In genomic region chr15:60801336-60801735, GRCh38 we compare ENCODE assay signal across 24 cellular contexts.
"Had no signal": no experiment of that assay in that cellular context is flagged by ENCODE, and none has a peak within 500 bp of the region (broad histone marks: within the 10 kb centered on the region; RNA-seq: fewer than 3 reads in every experiment).

No MANE protein-coding gene starts in this region.

- H3K4me3 ChIP-seq: adrenal gland, PC-9 had no signal

- H3K27ac Mint-ChIP-seq: activated B cell treated with CpG ODN at 0.5 μM for 24 hours had no signal

- ATAC-seq: activated CD8-positive, alpha-beta memory T cell treated with anti-CD3 and anti-CD28 coated beads, Interleukin-2, amount 10 ng/mL, durations not matched to agents 7 days and 5 days had no signal

- H3K36me3 ChIP-seq: adrenal gland had no signal

- H2AFZ ChIP-seq: PC-9 had no signal

- H3K36me3 Mint-ChIP-seq: activated naive CD8-positive, alpha-beta T cell treated with anti-CD3 and anti-CD28 coated beads for 36 hours had no signal

- H3K4me2 ChIP-seq: KMS-11, PC-9 had no signal

- H3K4me1 Mint-ChIP-seq: activated B cell treated with CpG ODN at 0.5 μM for 24 hours had no signal

- H3K9me3 ChIP-seq: adrenal gland had no signal

- H3K27me3 ChIP-seq: adrenal gland had no signal

- H3K4me3 Mint-ChIP-seq: activated B cell treated with CpG ODN at 0.5 μM for 24 hours; activated CD8-positive, alpha-beta memory T cell treated with anti-CD3 and anti-CD28 coated beads, Interleukin-2, amount 10 ng/mL, durations not matched to agents 7 days and 5 days; activated naive CD8-positive, alpha-beta T cell treated with anti-CD3 and anti-CD28 coated beads for 36 hours; activated T-helper 1 cell treated with anti-CD3 and anti-CD28 coated beads, Interleukin-12 subunit alpha, Interleukin-12 subunit beta, Interleukin-2, Interleukin-4 antibody, amounts not matched to agents 30 ng/mL and 10 ng/mL and 1 ng/mL, durations not matched to agents 14 hours and 24 hours and 36 hours had no signal

- H3K9me3 Mint-ChIP-seq: activated naive CD8-positive, alpha-beta T cell treated with anti-CD3 and anti-CD28 coated beads for 36 hours; activated T-cell treated with anti-CD3 and anti-CD28 coated beads, Interleukin-2, amount 50 U/mL, for 24 hours; activated T-helper 1 cell treated with anti-CD3 and anti-CD28 coated beads, Interleukin-12 subunit alpha, Interleukin-12 subunit beta, Interleukin-2, Interleukin-4 antibody, amounts not matched to agents 30 ng/mL and 10 ng/mL and 1 ng/mL, durations not matched to agents 14 hours and 24 hours and 36 hours had no signal

- FAIRE-seq: TTC549 had no signal

- H3K27ac ChIP-seq: adrenal gland, KMS-11, PC-9 had no signal

- DNase-seq: activated B cell treated with CpG ODN at 0.5 μM for 24 hours; activated CD4-positive, alpha-beta T cell treated with anti-CD3 and anti-CD28 coated beads for 1 hour; activated CD4-positive, alpha-beta T cell treated with anti-CD3 and anti-CD28 coated beads, Interleukin-2, amount 10 ng/mL, durations not matched to agents 24 days and 14 days; activated CD4-positive, alpha-beta T cell treated with anti-CD3 and anti-CD28 coated beads, Interleukin-2, amount 50 U/mL, for 48 hours; activated CD8-positive, alpha-beta memory T cell treated with anti-CD3 and anti-CD28 coated beads, Interleukin-2, amount 10 ng/mL, durations not matched to agents 7 days and 5 days; activated effector memory CD4-positive, alpha-beta T cell treated with anti-CD3 and anti-CD28 coated beads, Interleukin-2, amount 50 U/mL, for 16 hours; activated naive CD4-positive, alpha-beta T cell treated with Interleukin-2 at 50 U/mL for 16 hours; activated naive CD8-positive, alpha-beta T cell treated with anti-CD3 and anti-CD28 coated beads for 36 hours; activated T-cell treated with anti-CD3 and anti-CD28 coated beads, Interleukin-2, amount 50 U/mL, for 24 hours; adrenal gland; anterior cingulate cortex; NCI-H1092; NCI-H1417; NCI-H1930; NCI-H2171; NCI-H226; NCI-H69; PC-9; SHP77 treated with DMSO at 0.1 percent for 48 hours; T-helper 2 cell; T1000 had no signal

- H3K27me3 Mint-ChIP-seq: activated B cell treated with CpG ODN at 0.5 μM for 24 hours; activated CD4-positive, alpha-beta T cell treated with anti-CD3 and anti-CD28 coated beads, Interleukin-2, amount 10 ng/mL, durations not matched to agents 24 days and 14 days; activated naive CD8-positive, alpha-beta T cell treated with anti-CD3 and anti-CD28 coated beads for 36 hours; activated T-cell treated with anti-CD3 and anti-CD28 coated beads, Interleukin-2, amount 50 U/mL, for 24 hours had no signal

- H3K9ac ChIP-seq: KMS-11 had no signal
